ENCODE assay signal across 14 cellular contexts in genomic region chr10:74976565-74976964, GRCh38.
DNase-seq lines count a peak whose midpoint lies in the region; ATAC-seq, FAIRE-seq and TF ChIP-seq lines count a peak whose summit lies in the region.
"Had no signal": no experiment of that assay in that cellular context is flagged by ENCODE, and none has a peak within 500 bp of the region (broad histone marks: within the 10 kb centered on the region; RNA-seq: fewer than 3 reads in every experiment).

No MANE protein-coding gene starts in this region.

- no peaks in the 10 kb centered on the region for H4K20me1 ChIP-seq in Loucy (ENCODE audit: insufficient read depth, low read length, poor library complexity, severe bottlenecking)
- H4K20me1 ChIP-seq in K562 (replicated peaks; ENCODE audit: control insufficient read depth, insufficient read depth, low read length): no peaks in the 10 kb centered on the region

- 54% methylated on average over 6 of the region's 6 CpGs for WGBS in K562 (ENCODE audit: insufficient coverage, low coverage, missing lambda C conversion rate)

- ATAC-seq in K562: peak; percentile 78
- no peak for ATAC-seq in natural killer cell treated with Interleukin-12 subunit alpha and Interleukin-12 subunit beta and Interleukin-15 and Interleukin-18, amount 100 ng/mL, for 72 hours
- ATAC-seq: T-cell had no signal

- no peak overlapping the region for H3K27ac ChIP-seq in K562 (ENCODE audit: extremely low read depth, low read depth, low read length)
- H3K27ac ChIP-seq: upper lobe of left lung had no signal

- BruUV-seq in K562 (replicated peaks; lab: Mats Ljungman, UMichigan): no TSS peak

- intact Hi-C loops in K562 (cut with micrococcal nuclease): no loop called here

- H3F3A ChIP-seq in Loucy (ENCODE audit: low read depth): peaks cover 4% of the 10 kb centered on the region; the same call in 1 of the 2 replicates

- H3K4me1 ChIP-seq in Loucy (ENCODE audit: insufficient read depth, low read length, poor library complexity, severe bottlenecking) (peaks cover 70% of the 10 kb centered on the region), K562 (replicated peaks in 1 of 2; ENCODE audit: control insufficient read depth in 2 of 2, insufficient read depth in 2 of 2, low read length in 2 of 2) (no peaks in the 10 kb centered on the region)
- H3K4me1 ChIP-seq: upper lobe of left lung had no signal

- H3K36me3 Mint-ChIP-seq in natural killer cell treated with Interleukin-12 subunit alpha and Interleukin-12 subunit beta and Interleukin-15 and Interleukin-18, amount 100 ng/mL, for 72 hours: peaks cover 16% of the 10 kb centered on the region

- TF ChIP-seq EP300 in K562 (IDR thresholded peaks at IDR 0.05; ENCODE audit: low read length): no peak

- H3K9me3 Mint-ChIP-seq in natural killer cell treated with Interleukin-12 subunit alpha and Interleukin-12 subunit beta and Interleukin-15 and Interleukin-18, amount 100 ng/mL, for 72 hours: no peaks in the 10 kb centered on the region
- H3K9me3 Mint-ChIP-seq: T-cell had no signal

- H3K4me3 ChIP-seq in Loucy (ENCODE audit: low read length, poor library complexity, severe bottlenecking): no peak overlapping the region
- H3K4me3 ChIP-seq in K562: no peak overlapping the region
- H3K4me3 ChIP-seq: upper lobe of left lung had no signal

- H3K4me3 Mint-ChIP-seq in natural killer cell treated with Interleukin-12 subunit alpha and Interleukin-12 subunit beta and Interleukin-15 and Interleukin-18, amount 100 ng/mL, for 72 hours: no peak overlapping the region
- H3K4me3 Mint-ChIP-seq: T-cell had no signal

- H2AFZ ChIP-seq in Loucy (ENCODE audit: low read length): no peak overlapping the region
- H2AFZ ChIP-seq in K562 (ENCODE audit: low read depth, low read length): no peak overlapping the region

- H3K9ac ChIP-seq in Loucy (ENCODE audit: low read depth, low read length, poor library complexity, severe bottlenecking): peak overlapping the region; percentile 71
- no peak overlapping the region; a peak in 1 of 4 replicates for H3K9ac ChIP-seq in K562 (ENCODE audit: insufficient read depth in 1 of 2, low read depth in 2 of 2, low read length in 2 of 2)

- H3K27me3 ChIP-seq in Loucy (ENCODE audit: insufficient read depth, low read length, poor library complexity, severe bottlenecking) (no peaks in the 10 kb centered on the region), K562 (ENCODE audit: control insufficient read depth in 2 of 2, insufficient read depth in 2 of 2, low read length in 2 of 2) (no peaks in the 10 kb centered on the region)
- H3K27me3 ChIP-seq: upper lobe of left lung had no signal

- H3K9me1 ChIP-seq in K562 (ENCODE audit: control insufficient read depth, insufficient read depth, low read length): no peaks in the 10 kb centered on the region

- peak overlapping the region; percentile 88 to 95 for H3K27ac Mint-ChIP-seq in natural killer cell treated with Interleukin-12 subunit alpha and Interleukin-12 subunit beta and Interleukin-15 and Interleukin-18, amount 100 ng/mL, for 72 hours
- H3K27ac Mint-ChIP-seq: T-cell had no signal

- CTCF ChIA-PET in K562 (lab: Yijun Ruan, JAX; ENCODE audit: low intra/inter-chr PET ratio): no interaction called here

- peaks cover 60% of the 10 kb centered on the region for H3K36me3 ChIP-seq in Loucy (ENCODE audit: insufficient read depth, low read length)
- 0 out of 3 replicates have a peak, but pooled peaks cover 5% of the 10 kb centered on the region for H3K36me3 ChIP-seq in K562 (ENCODE audit: control insufficient read depth, insufficient read depth, low read length)

- no peak for FAIRE-seq in K562 (lab: Jason Lieb, UNC)
- FAIRE-seq: frontal cortex had no signal

- in situ Hi-C loops in K562 (cut with MboI): no loop called here

- POLR2A ChIA-PET in K562 (lab: Yijun Ruan, JAX): interaction anchor here (1.1 kb wide), 1 partner anchor 10 kb away, joined by 3 read pairs; no protein-coding TSS in a partner anchor

- peaks cover 36 to 40% of the 10 kb centered on the region in 2 donors for H3K4me1 Mint-ChIP-seq in natural killer cell treated with Interleukin-12 subunit alpha and Interleukin-12 subunit beta and Interleukin-15 and Interleukin-18, amount 100 ng/mL, for 72 hours (ENCODE audit: low read depth in 2 of 2)

- TF ChIP-seq POLR2A in K562 (conservative IDR thresholded peaks at IDR 0.05): no peak

- H3K79me2 ChIP-seq in Loucy (ENCODE audit: insufficient read depth, low read length) (peaks cover 53% of the 10 kb centered on the region), K562 (ENCODE audit: control insufficient read depth, insufficient read depth, low read length) (no peaks in the 10 kb centered on the region)

- peak; percentile 43 for TF ChIP-seq CTCF in GM12873 (IDR thresholded peaks at IDR 0.05; ENCODE audit: insufficient read depth, low read depth, low read length, missing control alignments)
- peak; percentile 44 for TF ChIP-seq CTCF in Loucy (conservative IDR thresholded peaks at IDR 0.05; ENCODE audit: low read length)
- peak; percentile 35 to 68 (median 37); a peak in 5 of 6 replicates for TF ChIP-seq CTCF in K562 (IDR thresholded peaks at IDR 0.05 in 2 of 3, conservative IDR thresholded peaks at IDR 0.05 in 1 of 3; ENCODE audit: insufficient read depth in 2 of 3, low read depth in 1 of 3, low read length in 3 of 3)

- H3K9me3 ChIP-seq in Loucy (ENCODE audit: insufficient read depth, low read depth, low read length) (no peaks in the 10 kb centered on the region), K562 (replicated peaks; ENCODE audit: control insufficient read depth, insufficient read depth, low read depth, low read length) (no peaks in the 10 kb centered on the region)
- H3K9me3 ChIP-seq: upper lobe of left lung had no signal

- H3K9me2 ChIP-seq in Loucy (replicated peaks; ENCODE audit: low read depth, low read length): no peaks in the 10 kb centered on the region

- no peak for TF ChIP-seq RAD21 in K562 (CRISPR knock-in tag; conservative IDR thresholded peaks at IDR 0.05 in 1 of 2, IDR thresholded peaks at IDR 0.05 in 1 of 2)

- no peaks in the 10 kb centered on the region for H3K27me3 Mint-ChIP-seq in natural killer cell treated with Interleukin-12 subunit alpha and Interleukin-12 subunit beta and Interleukin-15 and Interleukin-18, amount 100 ng/mL, for 72 hours
- H3K27me3 Mint-ChIP-seq: T-cell had no signal

- peak in 1 of 4 experiments; percentile 17 for DNase-seq in K562 (ENCODE audit: extremely low read depth in 1 of 4, low spot score in 3 of 4)
- DNase-seq in natural killer cell treated with Interleukin-12 subunit alpha and Interleukin-12 subunit beta and Interleukin-15 and Interleukin-18, amount 100 ng/mL, for 72 hours (ENCODE audit: low spot score): no peak
- no peak for DNase-seq in AG20443 (ENCODE audit: low spot score)
- DNase-seq in AG08395 (ENCODE audit: low spot score): no peak
- no peak for DNase-seq in ecto neural progenitor cell (ENCODE audit: low spot score)
- DNase-seq: NCI-H146; NCI-H510A treated with DMSO at 0.1 percent for 48 hours; RPMI8226; stimulated activated CD4-positive, alpha-beta T cell treated with anti-CD3 and anti-CD28 coated beads, Interleukin-4, amount 100 ng/mL, for 4 hours; T-cell; upper lobe of left lung had no signal

- H3K4me2 ChIP-seq in Loucy (ENCODE audit: low read depth, low read length, poor library complexity, severe bottlenecking) (peak overlapping the region; percentile 75), K562 (ENCODE audit: insufficient read depth, low read length) (no peak overlapping the region)

TF ChIP-seq in K562, 482 proteins besides CTCF, POLR2A, EP300 and RAD21:
- TF ChIP-seq TFE3 (CRISPR knock-in tag; IDR thresholded peaks at IDR 0.05) (no peak), RFX1 (IDR thresholded peaks at IDR 0.05) (no peak), ZKSCAN8 (CRISPR knock-in tag; IDR thresholded peaks at IDR 0.05) (no peak), ZNF232 (CRISPR knock-in tag; IDR thresholded peaks at IDR 0.05) (no peak), ZNF57 (CRISPR knock-in tag; IDR thresholded peaks at IDR 0.05) (no peak)
